Comparison of ENCODE assay signal across 21 cellular contexts in genomic region chr15:35362195-35362829, GRCh38.
DNase-seq lines count a peak whose midpoint lies in the region; ATAC-seq and TF ChIP-seq lines count a peak whose summit lies in the region.
"Had no signal": no experiment of that assay in that cellular context is flagged by ENCODE, and none has a peak within 500 bp of the region (broad histone marks: within the 10 kb centered on the region; RNA-seq: fewer than 3 reads in every experiment).

No MANE protein-coding gene starts in this region.

- POLR2A ChIA-PET in IMR-90 (lab: Charles Lee; ENCODE audit: unreplicated experiment) = no interaction called here
- POLR2A ChIA-PET in activated CD4-positive, alpha-beta memory T cell treated with anti-CD3 and anti-CD28 coated beads, Interleukin-2, amount 10 ng/mL, durations not matched to agents 7 days and 5 days (lab: Charles Lee) = no interaction called here

- no peaks in the 10 kb centered on the region for H3K36me3 Mint-ChIP-seq in activated CD4-positive, alpha-beta memory T cell treated with anti-CD3 and anti-CD28 coated beads, Interleukin-2, amount 10 ng/mL, durations not matched to agents 7 days and 5 days (ENCODE audit: low read depth)

- ATAC-seq in IMR-90 (ENCODE audit: low read depth) (peak; percentile 89), GM18861 (IDR thresholded peaks at IDR 0.05; ENCODE audit: unreplicated experiment) (no peak)
- ATAC-seq: activated CD8-positive, alpha-beta memory T cell treated with anti-CD3 and anti-CD28 coated beads, Interleukin-2, amount 10 ng/mL, durations not matched to agents 7 days and 5 days; GM23338; stimulated activated naive CD8-positive, alpha-beta T cell treated with anti-CD3 and anti-CD28 coated beads, Interleukin-15, Interleukin-2, amounts not matched to agents 100 U/mL and 50 U/mL, for 24 hours had no signal

- H3K79me1 ChIP-seq in IMR-90 (ENCODE audit: low read depth in 1 of 2, low read length in 2 of 2) = no peaks in the 10 kb centered on the region

- H3K4me1 ChIP-seq in IMR-90 (ENCODE audit: control insufficient read depth, insufficient read depth, low read length) = peaks cover 6% of the 10 kb centered on the region; the same call in 1 of the 2 replicates
- H3K4me1 ChIP-seq: adrenal gland, Caco-2, psoas muscle, SJSA1 had no signal

- H3K27ac Mint-ChIP-seq in activated CD4-positive, alpha-beta memory T cell treated with anti-CD3 and anti-CD28 coated beads, Interleukin-2, amount 10 ng/mL, durations not matched to agents 7 days and 5 days = no peak overlapping the region
- H3K27ac Mint-ChIP-seq: activated CD8-positive, alpha-beta memory T cell treated with anti-CD3 and anti-CD28 coated beads, Interleukin-2, amount 10 ng/mL, durations not matched to agents 7 days and 5 days; dendritic cell treated with granulocyte-macrophage colony-stimulating factor and Interleukin-4, amounts not matched to agents 40 ng/mL and 50 ng/mL, for 4 days; GM23338 had no signal

- CTCF ChIA-PET in IMR-90 (lab: Yijun Ruan, JAX) = no interaction called here
- CTCF ChIA-PET in activated CD4-positive, alpha-beta memory T cell treated with anti-CD3 and anti-CD28 coated beads, Interleukin-2, amount 10 ng/mL, durations not matched to agents 7 days and 5 days (lab: Charles Lee) = no interaction called here

- H3K56ac ChIP-seq in IMR-90 (ENCODE audit: extremely low read depth, insufficient read depth, low read length) = no peak overlapping the region

- peak overlapping the region in 1 of 2 experiments; percentile 70; a peak in 2 of 4 replicates for H4K8ac ChIP-seq in IMR-90 (ENCODE audit: low read depth in 2 of 2, low read length in 2 of 2)

- peaks cover 25% of the 10 kb centered on the region for H3K9me3 Mint-ChIP-seq in activated CD4-positive, alpha-beta memory T cell treated with anti-CD3 and anti-CD28 coated beads, Interleukin-2, amount 10 ng/mL, durations not matched to agents 7 days and 5 days

- no TSS peak for BruUV-seq in IMR-90 (replicated peaks; lab: Mats Ljungman, UMichigan)

- H2BK5ac ChIP-seq in IMR-90 (ENCODE audit: low read depth, low read length, poor library complexity, severe bottlenecking) = peak overlapping the region; percentile 75

- H3K27ac ChIP-seq in IMR-90 (ENCODE audit: insufficient read depth, low read length) = no peak overlapping the region; the same call in 1 of the 2 replicates
- H3K27ac ChIP-seq: adrenal gland, psoas muscle, SJSA1 had no signal

- no peaks in the 10 kb centered on the region for H3K27me3 Mint-ChIP-seq in activated CD4-positive, alpha-beta memory T cell treated with anti-CD3 and anti-CD28 coated beads, Interleukin-2, amount 10 ng/mL, durations not matched to agents 7 days and 5 days
- H3K27me3 Mint-ChIP-seq: activated CD8-positive, alpha-beta memory T cell treated with anti-CD3 and anti-CD28 coated beads, Interleukin-2, amount 10 ng/mL, durations not matched to agents 7 days and 5 days; dendritic cell treated with granulocyte-macrophage colony-stimulating factor and Interleukin-4, amounts not matched to agents 40 ng/mL and 50 ng/mL, for 4 days had no signal

- intact Hi-C loops in IMR-90 (cut with micrococcal nuclease) = no loop called here

- no peak overlapping the region for H3K4me3 Mint-ChIP-seq in activated CD4-positive, alpha-beta memory T cell treated with anti-CD3 and anti-CD28 coated beads, Interleukin-2, amount 10 ng/mL, durations not matched to agents 7 days and 5 days
- H3K4me3 Mint-ChIP-seq: activated CD8-positive, alpha-beta memory T cell treated with anti-CD3 and anti-CD28 coated beads, Interleukin-2, amount 10 ng/mL, durations not matched to agents 7 days and 5 days; dendritic cell treated with granulocyte-macrophage colony-stimulating factor and Interleukin-4, amounts not matched to agents 40 ng/mL and 50 ng/mL, for 4 days; GM23338 had no signal

- H2BK20ac ChIP-seq in IMR-90 (ENCODE audit: low read depth, low read length) = peak overlapping the region; percentile 63; the same call in 1 of the 2 replicates

- H3K23ac ChIP-seq in IMR-90 (ENCODE audit: low read depth, low read length) = no peak overlapping the region

- H3K9me3 ChIP-seq in IMR-90 (ENCODE audit: control insufficient read depth, insufficient read depth, low read length) = peaks cover 8% of the 10 kb centered on the region; the same call in 1 of the 2 replicates
- H3K9me3 ChIP-seq: adrenal gland had no signal

- DNase-seq in AG08396 (ENCODE audit: low spot score) (peak; percentile 17), IMR-90 (peak; percentile 62), fibroblast of gingiva (ENCODE audit: low read depth) (peak; percentile 58), mucosa of gallbladder (ENCODE audit: low spot score) (peak; percentile 17), AML-193 (lab: John Stamatoyannopoulos, UW) (no peak)
- no peak for DNase-seq in activated CD4-positive, alpha-beta memory T cell treated with anti-CD3 and anti-CD28 coated beads, Interleukin-2, amount 10 ng/mL, durations not matched to agents 7 days and 5 days
- no peak for DNase-seq in activated CD4-positive, alpha-beta T cell treated with anti-CD3 and anti-CD28 coated beads, Interleukin-2, amount 50 U/mL, for 1 hour
- DNase-seq: activated CD4-positive, CD25-positive, alpha-beta regulatory T cell; activated CD8-positive, alpha-beta memory T cell treated with anti-CD3 and anti-CD28 coated beads, Interleukin-2, amount 10 ng/mL, durations not matched to agents 7 days and 5 days; adrenal gland; Caco-2; mesendoderm; MV-4-11; NCI-H2081 treated with DMSO at 0.1 percent for 48 hours; NCI-H524 treated with DMSO at 0.1 percent for 48 hours; psoas muscle; stimulated activated naive CD8-positive, alpha-beta T cell treated with anti-CD3 and anti-CD28 coated beads, Interleukin-15, Interleukin-2, amounts not matched to agents 100 U/mL and 50 U/mL, for 24 hours had no signal

- peak overlapping the region; percentile 63; the same call in 1 of the 2 replicates for H3K14ac ChIP-seq in IMR-90 (replicated peaks; ENCODE audit: low read depth, low read length)

- H4K91ac ChIP-seq in IMR-90 (ENCODE audit: insufficient read depth, low read depth, low read length) = peak overlapping the region; percentile 55; the same call in 1 of the 2 replicates

- peak overlapping the region; percentile 94; the same call in 1 of the 2 replicates for H4K5ac ChIP-seq in IMR-90 (ENCODE audit: low read depth, low read length)

- peak overlapping the region; percentile 54; the same call in 1 of the 2 replicates for H3K4ac ChIP-seq in IMR-90 (ENCODE audit: low read depth, low read length)

- H2BK15ac ChIP-seq in IMR-90 (ENCODE audit: low read depth, low read length) = no peak overlapping the region

- TF ChIP-seq RAD21 in IMR-90 (IDR thresholded peaks at IDR 0.05; ENCODE audit: low read length) = no peak

- dilution Hi-C loops in IMR-90 (cut with HindIII; ENCODE audit: low sequenced_read_pairs, unreplicated experiment) = no loop called here

- H4K20me1 ChIP-seq in IMR-90 (ENCODE audit: insufficient read depth, low read length) = no peaks in the 10 kb centered on the region

- no peak overlapping the region for H2AFZ ChIP-seq in IMR-90 (replicated peaks; ENCODE audit: low read length, poor library complexity)
- H2AFZ ChIP-seq: GM23338 had no signal

- H3K4me2 ChIP-seq in IMR-90 (ENCODE audit: low read depth, low read length) = peak overlapping the region; percentile 74; the same call in 1 of the 2 replicates
- H3K4me2 ChIP-seq: GM23338 had no signal

- H3K4me1 Mint-ChIP-seq in activated CD4-positive, alpha-beta memory T cell treated with anti-CD3 and anti-CD28 coated beads, Interleukin-2, amount 10 ng/mL, durations not matched to agents 7 days and 5 days = no peaks in the 10 kb centered on the region
- H3K4me1 Mint-ChIP-seq: activated CD8-positive, alpha-beta memory T cell treated with anti-CD3 and anti-CD28 coated beads, Interleukin-2, amount 10 ng/mL, durations not matched to agents 7 days and 5 days; GM23338 had no signal

- in situ Hi-C loops in IMR-90 (cut with MboI; ENCODE audit: low sequenced_read_pairs) = no loop called here

- H2AK5ac ChIP-seq in IMR-90 (ENCODE audit: low read depth, low read length) = no peak overlapping the region

- no peak overlapping the region for H3K4me3 ChIP-seq in IMR-90 (ENCODE audit: insufficient read depth, low read depth, low read length)
- H3K4me3 ChIP-seq: adrenal gland, GM23338, psoas muscle, SJSA1 had no signal

- peak overlapping the region; percentile 73 for H2BK120ac ChIP-seq in IMR-90 (ENCODE audit: low read depth, low read length)

- TF ChIP-seq CTCF in IMR-90 (conservative IDR thresholded peaks at IDR 0.05; ENCODE audit: low read depth, low read length) = no peak

- H2AK9ac ChIP-seq in IMR-90 (replicated peaks; ENCODE audit: low read depth, low read length, poor library complexity) = no peak overlapping the region

- H3K36me3 ChIP-seq in IMR-90 (ENCODE audit: control insufficient read depth, insufficient read depth, low read length) = no peaks in the 10 kb centered on the region
- H3K36me3 ChIP-seq: adrenal gland, SJSA1 had no signal

- no peak overlapping the region for H3K9ac ChIP-seq in IMR-90 (ENCODE audit: low read depth, low read length)

- no peak for TF ChIP-seq POLR2A in IMR-90 (IDR thresholded peaks at IDR 0.05; ENCODE audit: low read depth, low read length)

- H3K9me1 ChIP-seq in IMR-90 (ENCODE audit: insufficient read depth, low read length) = no peaks in the 10 kb centered on the region

- H3K27me3 ChIP-seq in IMR-90 (ENCODE audit: control insufficient read depth, insufficient read depth, low read length) = no peaks in the 10 kb centered on the region
- H3K27me3 ChIP-seq: adrenal gland, SJSA1 had no signal

- peak overlapping the region; percentile 75; the same call in 1 of the 2 replicates for H3K18ac ChIP-seq in IMR-90 (ENCODE audit: low read depth, low read length)

TF ChIP-seq in IMR-90, 13 proteins besides CTCF, POLR2A, EP300 and RAD21 (continues in another document):
- TF ChIP-seq BHLHE40 (IDR thresholded peaks at IDR 0.05; ENCODE audit: low read depth, low read length) (no peak), ELK1 (IDR thresholded peaks at IDR 0.05; ENCODE audit: borderline replicate concordance, low read depth, low read length) (no peak), MAFK (IDR thresholded peaks at IDR 0.05; ENCODE audit: low read depth, low read length) (no peak), CHD1 (IDR thresholded peaks at IDR 0.05; ENCODE audit: low read depth, low read length) (no peak), CEBPB (IDR thresholded peaks at IDR 0.05; ENCODE audit: low read depth, low read length) (no peak)

Comparison
In these comparisons a context has a peak if more than half of its experiments do, and no peak if none do; other contexts are left out.
1. DNase-seq: peak in AG08396 (single experiment), IMR-90 (single experiment), fibroblast of gingiva (single experiment) and mucosa of gallbladder (single experiment); none in activated CD4-positive, alpha-beta memory T cell treated with anti-CD3 and anti-CD28 coated beads, Interleukin-2, amount 10 ng/mL, durations not matched to agents 7 days and 5 days (single experiment), activated CD4-positive, alpha-beta T cell treated with anti-CD3 and anti-CD28 coated beads, Interleukin-2, amount 50 U/mL, for 1 hour (single experiment) and AML-193 (0 of 2).